ENCODE assay signal across 8 cellular contexts in genomic region chr17:66906321-66907278, GRCh38. TPM values are rescaled to one million over a fixed set of nuclear protein-coding genes. Genes with fewer than 3 reads are reported as not detected.
DNase-seq lines count a peak whose midpoint lies in the region; ATAC-seq, FAIRE-seq and TF ChIP-seq lines count a peak whose summit lies in the region.

No MANE protein-coding gene starts in this region.

- no peak overlapping the region for H3K23ac ChIP-seq in H9 (ENCODE audit: insufficient read length, low read depth, low read length)

- H4K5ac ChIP-seq in H9 (ENCODE audit: insufficient read length, low read depth, low read length) = no peak overlapping the region

- WGBS in H9 (ENCODE audit: extremely low coverage, insufficient read length, low lambda C conversion rate) = no CpG with 5 or more reads among the region's 20 CpGs

- DNase-seq in AG10803 (ENCODE audit: low read depth) = peak; percentile 72
- peak; percentile 85 for DNase-seq in H9
- peak; percentile 66 for DNase-seq in NCI-H2196 treated with DMSO at 0.1 percent for 48 hours (lab: John Stamatoyannopoulos, UW; ENCODE audit: unreplicated experiment)
- DNase-seq in WTC11 (ENCODE audit: low spot score) = peak; percentile 81
- peak; percentile 70 for DNase-seq in bronchial epithelial cell (ENCODE audit: low read depth)
- DNase-seq in islet precursor cell = peak; percentile 82
- DNase-seq in stimulated activated CD4-positive, alpha-beta T cell treated with anti-CD3 and anti-CD28 coated beads, Interleukin-1b, Interleukin-23, amount 100 ng/mL, for 24 hours (ENCODE audit: low read depth in 4 of 4, low spot score in 1 of 4) = peak; percentile 38 to 59 (median 46)

- H3K79me2 ChIP-seq in H9 (ENCODE audit: insufficient read depth, low read length) = no peaks in the 10 kb centered on the region

- H3K36me3 ChIP-seq in bronchial epithelial cell (ENCODE audit: control insufficient read depth, insufficient read depth, low read length) = no peaks in the 10 kb centered on the region

- no peak overlapping the region for H3K4me3 Mint-ChIP-seq in H9
- no peak overlapping the region for H3K4me3 Mint-ChIP-seq in WTC11

- H3K36me3 Mint-ChIP-seq in H9 (ENCODE audit: insufficient read depth in 1 of 3, low read depth in 3 of 3) (no peaks in the 10 kb centered on the region), WTC11 (no peaks in the 10 kb centered on the region)

- no peaks in the 10 kb centered on the region for H3K9me3 Mint-ChIP-seq in H9
- H3K9me3 Mint-ChIP-seq in WTC11 = no peaks in the 10 kb centered on the region

- H2AK5ac ChIP-seq in H9 (ENCODE audit: insufficient read length, low read length) = no peak overlapping the region

- H3K23me2 ChIP-seq in H9 (ENCODE audit: insufficient read length, low read depth, low read length, poor library complexity, severe bottlenecking) = no peaks in the 10 kb centered on the region

- CTCF ChIA-PET in WTC11 (lab: Charles Lee) = interaction anchor here (0.6 to 2.9 kb wide), 8 partner anchors 9 to 192 kb away, joined by 3 to 18 read pairs (median 4); no protein-coding TSS in a partner anchor

- H3K9me3 ChIP-seq in H9 (ENCODE audit: control insufficient read depth, low read depth, low read length) = no peaks in the 10 kb centered on the region

- H3K4me2 ChIP-seq in H9 (ENCODE audit: insufficient read depth, insufficient read length, low read length) = no peak overlapping the region

- no peak overlapping the region for H4K8ac ChIP-seq in H9 (replicated peaks; ENCODE audit: insufficient read length, low read depth, low read length)

- H2BK5ac ChIP-seq in H9 (ENCODE audit: insufficient read length, low read length) = no peak overlapping the region

- H3K4me3 ChIP-seq in AG10803 (ENCODE audit: low read length) = no peak overlapping the region
- H3K4me3 ChIP-seq in bronchial epithelial cell (ENCODE audit: low read depth, low read length) = no peak overlapping the region

- H4K91ac ChIP-seq in H9 (ENCODE audit: insufficient read length, low read depth, low read length) = no peak overlapping the region

- no peak overlapping the region for H2BK12ac ChIP-seq in H9 (ENCODE audit: insufficient read length, low read depth, low read length)

- no peak overlapping the region for H3K56ac ChIP-seq in H9 (ENCODE audit: insufficient read length, low read depth, low read length)

- no peak overlapping the region for H2AFZ ChIP-seq in H9 (ENCODE audit: low read length)

- FAIRE-seq in bronchial epithelial cell (lab: Jason Lieb, UNC) = peak; percentile 13

- TF ChIP-seq CTCF in AG10803 (conservative IDR thresholded peaks at IDR 0.05; ENCODE audit: low read length) (peak; percentile 93), H9 (conservative IDR thresholded peaks at IDR 0.05) (peak; percentile 93), WTC11 (IDR thresholded peaks at IDR 0.05) (peak; percentile 86), bronchial epithelial cell (IDR thresholded peaks at IDR 0.05; ENCODE audit: insufficient read depth, low read length, severe bottlenecking) (peak; percentile 91)

- H3K14ac ChIP-seq in H9 (ENCODE audit: insufficient read depth, low read length) = no peak overlapping the region

- H3K27me3 ChIP-seq in H9 (ENCODE audit: insufficient read depth, low read length) (no peaks in the 10 kb centered on the region), bronchial epithelial cell (ENCODE audit: control insufficient read depth, insufficient read depth, low read length) (no peaks in the 10 kb centered on the region)

- no peak overlapping the region for H2BK20ac ChIP-seq in H9 (ENCODE audit: low read depth, low read length, poor library complexity, severe bottlenecking)

- no peaks in the 10 kb centered on the region for H3K79me1 ChIP-seq in H9 (ENCODE audit: insufficient read depth, low read depth, low read length, poor library complexity, severe bottlenecking)

- H3K27ac ChIP-seq in H9 (ENCODE audit: insufficient read length, low read depth, low read length) = no peak overlapping the region

- H2BK120ac ChIP-seq in H9 (ENCODE audit: low read depth, low read length, poor library complexity, severe bottlenecking) = no peak overlapping the region

- peaks cover 17% of the 10 kb centered on the region for H3K27me3 Mint-ChIP-seq in H9 (ENCODE audit: low read depth)
- H3K27me3 Mint-ChIP-seq in WTC11 (ENCODE audit: low read depth) = peaks cover 8% of the 10 kb centered on the region; the same call in 1 of the 2 replicates

- POLR2A ChIA-PET in WTC11 (lab: Charles Lee) = no interaction called here

- peaks cover 0 to 6% of the 10 kb centered on the region in 2 experiments; a peak in 1 of 4 replicates for H3K4me1 Mint-ChIP-seq in H9
- H3K4me1 Mint-ChIP-seq in WTC11 = no peaks in the 10 kb centered on the region

- H3K4ac ChIP-seq in H9 (ENCODE audit: low read depth, low read length) = no peak overlapping the region

- H3K18ac ChIP-seq in H9 (ENCODE audit: insufficient read length, low read depth, low read length) = no peak overlapping the region

- no peak overlapping the region for H2BK15ac ChIP-seq in H9 (ENCODE audit: low read depth, low read length)

- no peaks in the 10 kb centered on the region for H3K4me1 ChIP-seq in H9 (ENCODE audit: insufficient read depth, low read length)

- peak; percentile 81 for ATAC-seq in WTC11
- ATAC-seq in GM18907 (IDR thresholded peaks at IDR 0.05; ENCODE audit: unreplicated experiment) = no peak

- H3T11ph ChIP-seq in H9 (ENCODE audit: low read length) = no peak overlapping the region

- H3K9ac ChIP-seq in H9 (ENCODE audit: extremely low read depth, insufficient read length, low read length) = no peak overlapping the region

- H3K27ac Mint-ChIP-seq in H9 = no peak overlapping the region
- no peak overlapping the region for H3K27ac Mint-ChIP-seq in WTC11

- no peaks in the 10 kb centered on the region for H4K20me1 ChIP-seq in H9 (ENCODE audit: control insufficient read depth, insufficient read depth, insufficient read length)

TF ChIP-seq in WTC11, 78 proteins besides CTCF, POLR2A, EP300 and RAD21:
- TF ChIP-seq ZNF671 (CRISPR knock-in tag; IDR thresholded peaks at IDR 0.05) = 0 out of 2 replicates have a peak, but pooled peaks have one; percentile 45
- TF ChIP-seq, protein P1, sequence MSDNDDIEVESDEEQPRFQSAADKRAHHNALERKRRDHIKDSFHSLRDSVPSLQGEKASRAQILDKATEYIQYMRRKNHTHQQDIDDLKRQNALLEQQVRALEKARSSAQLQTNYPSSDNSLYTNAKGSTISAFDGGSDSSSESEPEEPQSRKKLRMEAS (CRISPR knock-in tag; IDR thresholded peaks at IDR 0.05) = peak; percentile 81; the same call in 1 of the 2 replicates
- no peak for TF ChIP-seq KAT7 (CRISPR knock-in tag; IDR thresholded peaks at IDR 0.05; ENCODE audit: borderline replicate concordance)
- 0 out of 2 replicates have a peak, but pooled peaks have one; percentile 24 for TF ChIP-seq ATF1 (CRISPR knock-in tag; IDR thresholded peaks at IDR 0.05)

RNA-seq across cellular contexts. Expression of gene CACNG4, which starts 57.9 kb away (rescaled TPM):
- 6.0 and 6.3 TPM in 2 replicates for total RNA-seq in H9 (2021)
- total RNA-seq in WTC11 (2021) = 1.6 to 3.4 TPM (median 2.3 TPM) in 3 replicates
- total RNA-seq in bronchial epithelial cell = not detected in 2 replicates
